13 cellular contexts compared by ENCODE assay signal in the genomic region with DNA sequence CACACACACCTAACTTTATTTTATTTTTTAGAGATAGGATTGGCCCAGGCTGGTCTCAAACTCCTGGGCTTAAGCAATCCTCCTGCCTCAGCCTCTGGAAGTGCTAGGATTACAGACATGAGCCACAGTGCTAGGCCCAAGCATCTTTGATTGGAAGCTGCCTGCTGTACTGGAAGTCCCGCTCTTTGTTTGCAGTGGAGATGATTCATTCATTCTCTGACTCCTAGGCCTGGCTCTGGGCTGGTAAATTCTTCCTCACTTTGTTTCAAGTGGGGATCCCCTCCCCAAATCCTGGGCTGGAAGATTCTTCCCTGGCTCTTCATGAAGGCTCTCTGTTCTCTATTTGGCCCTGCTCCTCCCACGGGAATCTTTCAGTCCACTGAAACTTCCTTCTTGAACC.
"Had no signal": no experiment of that assay in that cellular context is flagged by ENCODE, and none has a peak within 500 bp of the region (broad histone marks: within the 10 kb centered on the region; RNA-seq: fewer than 3 reads in every experiment).

No MANE protein-coding gene starts in this region.

- H3K9me3 ChIP-seq: ascending aorta had no signal

- H3K36me3 ChIP-seq: ascending aorta, cardiac muscle cell had no signal

- H3K4me1 ChIP-seq: ascending aorta had no signal

- ATAC-seq: activated naive CD8-positive, alpha-beta T cell treated with anti-CD3 and anti-CD28 coated beads, Interleukin-2, amount 50 U/mL, for 24 hours; naive thymus-derived CD4-positive, alpha-beta T cell; stimulated activated naive CD8-positive, alpha-beta T cell treated with anti-CD3 and anti-CD28 coated beads, Interleukin-15, Interleukin-2, amounts not matched to agents 100 U/mL and 50 U/mL, for 24 hours; T-helper 17 cell had no signal

- H3K27me3 ChIP-seq: ascending aorta, cardiac muscle cell had no signal

- DNase-seq: activated B cell treated with CpG ODN at 0.5 μM for 24 hours; activated CD4-positive, alpha-beta T cell treated with anti-CD3 and anti-CD28 coated beads, Interleukin-2, amount 10 ng/mL, durations not matched to agents 7 days and 5 days; activated CD8-positive, alpha-beta memory T cell treated with anti-CD3 and anti-CD28 coated beads for 24 hours; activated naive CD4-positive, alpha-beta T cell treated with Interleukin-2 at 50 U/mL for 16 hours; activated naive CD8-positive, alpha-beta T cell treated with anti-CD3 and anti-CD28 coated beads, Interleukin-2, amount 50 U/mL, for 24 hours; kidney; naive thymus-derived CD4-positive, alpha-beta T cell; stimulated activated CD4-positive, alpha-beta T cell treated with anti-CD3 and anti-CD28 coated beads, Interleukin-4, amount 100 ng/mL, for 1 hour; stimulated activated CD8-positive, alpha-beta memory T cell treated with anti-CD3 and anti-CD28 coated beads, Interleukin-4, amount 100 ng/mL, for 48 hours; stimulated activated naive CD8-positive, alpha-beta T cell treated with anti-CD3 and anti-CD28 coated beads, Interleukin-15, Interleukin-2, amounts not matched to agents 100 U/mL and 50 U/mL, for 24 hours; T-helper 17 cell had no signal

- H3K27ac ChIP-seq: ascending aorta, cardiac muscle cell had no signal

- H3K4me3 ChIP-seq: ascending aorta, cardiac muscle cell had no signal
